In genomic region chr7:120825576-120825975, GRCh38 we compare ENCODE assay signal across 26 cellular contexts. TPM values are rescaled to one million over a fixed set of nuclear protein-coding genes. Genes with fewer than 3 reads are reported as not detected.
DNase-seq lines count a peak whose midpoint lies in the region; ATAC-seq and TF ChIP-seq lines count a peak whose summit lies in the region.
"Had no signal": no experiment of that assay in that cellular context is flagged by ENCODE, and none has a peak within 500 bp of the region (broad histone marks: within the 10 kb centered on the region; RNA-seq: fewer than 3 reads in every experiment).

No MANE protein-coding gene starts in this region.

- dilution Hi-C loops in IMR-90 (cut with HindIII; ENCODE audit: low sequenced_read_pairs, unreplicated experiment), result no loop called here

- no peak overlapping the region for H2AK9ac ChIP-seq in IMR-90 (replicated peaks; ENCODE audit: low read depth, low read length, poor library complexity)

- TF ChIP-seq CTCF in IMR-90 (conservative IDR thresholded peaks at IDR 0.05; ENCODE audit: low read depth, low read length) (no peak), PC-9 (conservative IDR thresholded peaks at IDR 0.05) (no peak), GM13977 (IDR thresholded peaks at IDR 0.05; ENCODE audit: extremely low read depth, insufficient read depth, missing control alignments) (no peak)

- H3K9me1 ChIP-seq in IMR-90 (ENCODE audit: insufficient read depth, low read length), result peaks cover 7% of the 10 kb centered on the region

- no peaks in the 10 kb centered on the region for H3K79me2 ChIP-seq in PC-9 (ENCODE audit: low read depth)

- H4K8ac ChIP-seq in IMR-90 (ENCODE audit: low read depth in 2 of 2, low read length in 2 of 2) (no peak overlapping the region; a peak in 1 of 4 replicates), mesenchymal stem cell (ENCODE audit: low read length) (no peak overlapping the region)

- H4K91ac ChIP-seq in IMR-90 (ENCODE audit: insufficient read depth, low read depth, low read length), result no peak overlapping the region; the same call in 1 of the 2 replicates
- H4K91ac ChIP-seq in mesenchymal stem cell (ENCODE audit: low read length), result no peak overlapping the region

- no peak overlapping the region for H3K14ac ChIP-seq in IMR-90 (replicated peaks; ENCODE audit: low read depth, low read length)
- H3K14ac ChIP-seq in mesenchymal stem cell (ENCODE audit: low read length in 2 of 2), result no peak overlapping the region

- H3K4ac ChIP-seq in IMR-90 (ENCODE audit: low read depth, low read length) (no peak overlapping the region), mesenchymal stem cell (ENCODE audit: low read depth in 1 of 2, low read length in 2 of 2) (no peak overlapping the region)

- H2BK15ac ChIP-seq in IMR-90 (ENCODE audit: low read depth, low read length) (no peak overlapping the region), mesenchymal stem cell (ENCODE audit: low read depth, poor library complexity, severe bottlenecking) (no peak overlapping the region)

- CTCF ChIA-PET in IMR-90 (lab: Yijun Ruan, JAX), result interaction anchor here (0.5 kb wide), 1 partner anchor 32 kb away, joined by 4 read pairs; the partner anchor contains the start of gene TSPAN12
- CTCF ChIA-PET in PC-9 (lab: Charles Lee), result no interaction called here

- no peak overlapping the region for H2AK5ac ChIP-seq in IMR-90 (ENCODE audit: low read depth, low read length)
- no peak overlapping the region for H2AK5ac ChIP-seq in mesenchymal stem cell (ENCODE audit: low read length, severe bottlenecking)

- intact Hi-C loops in IMR-90 (cut with micrococcal nuclease), result no loop called here
- intact Hi-C loops in PC-9 (cut with micrococcal nuclease; ENCODE audit: unreplicated experiment), result no loop called here

- H3K9me3 ChIP-seq in IMR-90 (ENCODE audit: control insufficient read depth, insufficient read depth, low read length) (no peaks in the 10 kb centered on the region), PC-9 (ENCODE audit: insufficient read depth, low read depth) (no peaks in the 10 kb centered on the region), mesenchymal stem cell (ENCODE audit: control insufficient read depth, low read length) (peaks cover 4% of the 10 kb centered on the region)
- H3K9me3 ChIP-seq: BE2C, HAP-1, SJSA1 had no signal

- TF ChIP-seq POLR2A in IMR-90 (IDR thresholded peaks at IDR 0.05; ENCODE audit: low read depth, low read length), result no peak

- H3K9me2 ChIP-seq in PC-9 (ENCODE audit: insufficient read depth), result no peaks in the 10 kb centered on the region

- TF ChIP-seq RAD21 in IMR-90 (IDR thresholded peaks at IDR 0.05; ENCODE audit: low read length), result no peak

- H4K20me1 ChIP-seq in IMR-90 (ENCODE audit: insufficient read depth, low read length) (no peaks in the 10 kb centered on the region), PC-9 (ENCODE audit: insufficient read depth) (no peaks in the 10 kb centered on the region)

- DNase-seq in NCI-H2029 (lab: John Stamatoyannopoulos, UW) (peak; percentile 27), NCI-H2029 treated with DMSO at 0.1 percent for 48 hours (lab: John Stamatoyannopoulos, UW) (no peak), IMR-90 (peak; percentile 36), PC-9 (no peak), mesenchymal stem cell (peak; percentile 53), GM13977 (ENCODE audit: low spot score) (no peak), KBM-7 (no peak)
- no peak for DNase-seq in activated CD8-positive, alpha-beta memory T cell treated with anti-CD3 and anti-CD28 coated beads, Interleukin-2, amount 50 U/mL, for 48 hours
- DNase-seq: BE2C; CD8-positive, alpha-beta memory T cell; DMS 273 treated with DMSO at 0.1 percent for 48 hours; GOT3; Kasumi-1; NCI-H1092 treated with DMSO at 0.1 percent for 48 hours; NCI-H1436; NCI-H187; NCI-H2227 treated with DMSO at 0.1 percent for 48 hours; NCI-H526 treated with DMSO at 0.1 percent for 48 hours; NK-92 treated with Interleukin-12 subunit alpha and Interleukin-12 subunit beta, amount 100 ng/mL, for 24 hours; Right ventricle myocardium superior; RPMI8226 had no signal

- no peaks in the 10 kb centered on the region; the same call in 1 of the 2 replicates for H3K27me3 ChIP-seq in IMR-90 (ENCODE audit: control insufficient read depth, insufficient read depth, low read length)
- no peaks in the 10 kb centered on the region for H3K27me3 ChIP-seq in PC-9 (ENCODE audit: insufficient read depth, low read depth)
- no peaks in the 10 kb centered on the region for H3K27me3 ChIP-seq in mesenchymal stem cell (ENCODE audit: control insufficient read depth in 1 of 2, insufficient read depth in 1 of 2, low read length in 2 of 2)
- H3K27me3 ChIP-seq: SJSA1 had no signal

- H3K4me1 ChIP-seq in IMR-90 (ENCODE audit: control insufficient read depth, insufficient read depth, low read length) (peaks cover 13% of the 10 kb centered on the region), PC-9 (replicated peaks; ENCODE audit: insufficient read depth) (no peaks in the 10 kb centered on the region), mesenchymal stem cell (ENCODE audit: control insufficient read depth, insufficient read depth, low read depth, low read length) (no peaks in the 10 kb centered on the region)
- H3K4me1 ChIP-seq: BE2C, SJSA1 had no signal

- H4K5ac ChIP-seq in IMR-90 (ENCODE audit: low read depth, low read length), result no peak overlapping the region

- H2BK20ac ChIP-seq in IMR-90 (ENCODE audit: low read depth, low read length), result no peak overlapping the region

- H3K79me1 ChIP-seq in IMR-90 (ENCODE audit: low read depth in 1 of 2, low read length in 2 of 2), result no peaks in the 10 kb centered on the region
- no peaks in the 10 kb centered on the region for H3K79me1 ChIP-seq in mesenchymal stem cell (replicated peaks; ENCODE audit: low read length, poor library complexity, severe bottlenecking)

- H3K36me3 ChIP-seq in IMR-90 (ENCODE audit: control insufficient read depth, insufficient read depth, low read length), result peaks cover 1% of the 10 kb centered on the region; the same call in 1 of the 2 replicates
- H3K36me3 ChIP-seq in PC-9 (ENCODE audit: low read depth), result no peaks in the 10 kb centered on the region
- H3K36me3 ChIP-seq in mesenchymal stem cell (ENCODE audit: control insufficient read depth in 1 of 2, insufficient read depth in 2 of 2, low read depth in 1 of 2, low read length in 2 of 2), result no peaks in the 10 kb centered on the region
- H3K36me3 ChIP-seq: BE2C, HAP-1, SJSA1 had no signal

- no peak overlapping the region for H3K4me3 ChIP-seq in IMR-90 (ENCODE audit: insufficient read depth, low read depth, low read length)
- no peak overlapping the region for H3K4me3 ChIP-seq in PC-9
- no peak overlapping the region for H3K4me3 ChIP-seq in mesenchymal stem cell (ENCODE audit: insufficient read depth in 1 of 2, low read depth in 1 of 2, low read length in 2 of 2)
- H3K4me3 ChIP-seq: HAP-1, SJSA1 had no signal

- H3K18ac ChIP-seq in IMR-90 (ENCODE audit: low read depth, low read length) (no peak overlapping the region), mesenchymal stem cell (ENCODE audit: low read depth in 1 of 2, low read length in 2 of 2) (no peak overlapping the region)

- no peaks in the 10 kb centered on the region for H3F3A ChIP-seq in PC-9 (ENCODE audit: insufficient read depth, low read depth)

- in situ Hi-C loops in IMR-90 (cut with MboI; ENCODE audit: low sequenced_read_pairs), result no loop called here
- in situ Hi-C loops in GM13977 (cut with MboI; ENCODE audit: low pct_unique_long_range_greater_than_20kb, low sequenced_read_pairs, unreplicated experiment), result no loop called here
- in situ Hi-C loops in KBM-7 (cut with MboI; ENCODE audit: low pct_unique_long_range_greater_than_20kb, low sequenced_read_pairs), result no loop called here

- H2BK12ac ChIP-seq in mesenchymal stem cell (ENCODE audit: low read length in 2 of 2), result no peak overlapping the region

- H2BK120ac ChIP-seq in IMR-90 (ENCODE audit: low read depth, low read length) (no peak overlapping the region), mesenchymal stem cell (ENCODE audit: low read depth, low read length) (no peak overlapping the region)

- H2BK5ac ChIP-seq in IMR-90 (ENCODE audit: low read depth, low read length, poor library complexity, severe bottlenecking) (peak overlapping the region; percentile 59), mesenchymal stem cell (ENCODE audit: low read depth, low read length, poor library complexity, severe bottlenecking) (no peak overlapping the region)

- H3K23ac ChIP-seq in IMR-90 (ENCODE audit: low read depth, low read length) (no peak overlapping the region), mesenchymal stem cell (ENCODE audit: low read length in 2 of 2) (no peak overlapping the region)

- BruUV-seq in IMR-90 (replicated peaks; lab: Mats Ljungman, UMichigan), result no TSS peak
- BruUV-seq in PC-9 (replicated peaks; lab: Mats Ljungman, UMichigan), result no TSS peak

- WGBS in IMR-90 (ENCODE audit: extremely low coverage in 2 of 2, insufficient read length in 1 of 2), 2 experiments, result no CpG with 5 or more reads among the region's 2 CpGs
- no CpG with 5 or more reads among the region's 2 CpGs for WGBS in mesenchymal stem cell

- H3K9ac ChIP-seq in IMR-90 (ENCODE audit: low read depth, low read length), result no peak overlapping the region
- H3K9ac ChIP-seq in mesenchymal stem cell (ENCODE audit: low read length), result no peak overlapping the region

- H3K4me2 ChIP-seq in IMR-90 (ENCODE audit: low read depth, low read length) (no peak overlapping the region), PC-9 (no peak overlapping the region), mesenchymal stem cell (ENCODE audit: low read length, poor library complexity, severe bottlenecking) (no peak overlapping the region)

- H2AFZ ChIP-seq in IMR-90 (replicated peaks; ENCODE audit: low read length, poor library complexity), result no peak overlapping the region
- 0 out of 2 replicates have a peak overlapping the region, but pooled peaks have one; percentile 0 for H2AFZ ChIP-seq in PC-9
- no peak overlapping the region for H2AFZ ChIP-seq in mesenchymal stem cell (ENCODE audit: low read depth, low read length)

- peak; percentile 77 for ATAC-seq in IMR-90 (ENCODE audit: low read depth)

- H3K56ac ChIP-seq in IMR-90 (ENCODE audit: extremely low read depth, insufficient read depth, low read length), result no peak overlapping the region

- H3K27ac ChIP-seq in IMR-90 (ENCODE audit: insufficient read depth, low read length) (peak overlapping the region; percentile 46; the same call in 1 of the 2 replicates), PC-9 (no peak overlapping the region), mesenchymal stem cell (ENCODE audit: low read length, poor library complexity, severe bottlenecking) (no peak overlapping the region)
- H3K27ac ChIP-seq: 22Rv1, SJSA1 had no signal

- POLR2A ChIA-PET in IMR-90 (lab: Charles Lee; ENCODE audit: unreplicated experiment) (no interaction called here), PC-9 (lab: Charles Lee; ENCODE audit: unreplicated experiment) (no interaction called here)

TF ChIP-seq in IMR-90, 13 proteins besides CTCF, POLR2A, EP300 and RAD21 (continues in another document):
- TF ChIP-seq MAFK (IDR thresholded peaks at IDR 0.05; ENCODE audit: low read depth, low read length), result no peak

RNA-seq across cellular contexts. Expression of gene TSPAN12, which starts 32.4 kb away (rescaled TPM):
- total RNA-seq in IMR-90 (2012; rRNA removed) (0.72 and 1.1 TPM in 2 replicates), PC-9 (2021) (5.8 and 6.1 TPM in 2 replicates)
- 0.36 and 0.42 TPM in 2 replicates for polyA plus RNA-seq in IMR-90 (2012; rRNA removed)
- polyA plus RNA-seq in IMR-90 (2012; cell fraction: cytosol; rRNA removed), result 0.15 and 0.49 TPM in 2 replicates
- 0.23 and 0.37 TPM in 2 replicates for polyA plus RNA-seq in IMR-90 (2012; cell fraction: nucleus; rRNA removed; ENCODE audit: low replicate concordance)
- 22.9 TPM for polyA plus RNA-seq in mesenchymal stem cell (2013, experiment 1 of 2)
- polyA plus RNA-seq in mesenchymal stem cell (2013, experiment 2 of 2), result 25.0 TPM
- total RNA-seq: CD8-positive, alpha-beta memory T cell; G401 had no signal
- polyA plus RNA-seq: CD14-positive monocyte; CD8-positive, alpha-beta memory T cell had no signal

Comparison
In these comparisons a context has a peak if more than half of its experiments do, and no peak if none do; other contexts are left out.
1. DNase-seq: peak in NCI-H2029 (single experiment), IMR-90 (single experiment) and mesenchymal stem cell (single experiment); none in NCI-H2029 treated with DMSO at 0.1 percent for 48 hours (single experiment), PC-9 (0 of 2), GM13977 (single experiment), KBM-7 (single experiment) and activated CD8-positive, alpha-beta memory T cell treated with anti-CD3 and anti-CD28 coated beads, Interleukin-2, amount 50 U/mL, for 48 hours (single experiment).